ENCODE assay signal across 1 cellular context in genomic region chr17:63956296-63956920, GRCh38.
TF ChIP-seq lines count a peak whose summit lies in the region.

No MANE protein-coding gene starts in this region.

TF ChIP-seq in IMR-90, 13 proteins besides CTCF, POLR2A, EP300 and RAD21:
- no peak for TF ChIP-seq SMC3 (IDR thresholded peaks at IDR 0.05; ENCODE audit: low read depth, low read length)
- TF ChIP-seq RCOR1 (IDR thresholded peaks at IDR 0.05; ENCODE audit: insufficient replicate concordance, low read length): peak; percentile 24
- TF ChIP-seq FOS (IDR thresholded peaks at IDR 0.05; ENCODE audit: low read depth, low read length): 0 out of 2 replicates have a peak, but pooled peaks have one; percentile 27
